ENCODE assay signal across 13 cellular contexts in genomic region chr4:168796362-168797106, GRCh38.
DNase-seq lines count a peak whose midpoint lies in the region; ATAC-seq, FAIRE-seq and TF ChIP-seq lines count a peak whose summit lies in the region.
"Had no signal": no experiment of that assay in that cellular context is flagged by ENCODE, and none has a peak within 500 bp of the region (broad histone marks: within the 10 kb centered on the region; RNA-seq: fewer than 3 reads in every experiment).

No MANE protein-coding gene starts in this region.

- no peak overlapping the region for H3K4me3 Mint-ChIP-seq in CD8-positive, alpha-beta T cell
- H3K4me3 Mint-ChIP-seq: activated CD8-positive, alpha-beta T cell treated with anti-CD3 and anti-CD28 coated beads, Interleukin-2, amount 10 ng/mL, durations not matched to agents 7 days and 5 days had no signal

- H3K27ac Mint-ChIP-seq in CD8-positive, alpha-beta T cell, result no peak overlapping the region
- H3K27ac Mint-ChIP-seq: activated CD8-positive, alpha-beta T cell treated with anti-CD3 and anti-CD28 coated beads, Interleukin-2, amount 10 ng/mL, durations not matched to agents 7 days and 5 days had no signal

- H3K27me3 Mint-ChIP-seq in CD8-positive, alpha-beta T cell (ENCODE audit: low read depth), result peaks cover 4% of the 10 kb centered on the region

- no peaks in the 10 kb centered on the region for H3K9me3 Mint-ChIP-seq in CD8-positive, alpha-beta T cell

- H3K36me3 ChIP-seq in SJCRH30 (no peaks in the 10 kb centered on the region; the same call in 1 of the 2 replicates), psoas muscle (ENCODE audit: insufficient read depth in 1 of 2, low read depth in 1 of 2) (no peaks in the 10 kb centered on the region), WERI-Rb-1 (no peaks in the 10 kb centered on the region)
- no peaks in the 10 kb centered on the region for H3K36me3 ChIP-seq in CD8-positive, alpha-beta T cell (ENCODE audit: insufficient read depth, low read length)

- TF ChIP-seq CTCF in psoas muscle (IDR thresholded peaks at IDR 0.05) (no peak), WERI-Rb-1 (IDR thresholded peaks at IDR 0.05; ENCODE audit: low read depth, low read length) (no peak)
- TF ChIP-seq CTCF in CD8-positive, alpha-beta T cell (IDR thresholded peaks at IDR 0.05), result no peak

- WGBS in psoas muscle, 3 donors, result 29 to 51% (median 38%) methylated on average over 5 of the region's 5 CpGs

- no peak overlapping the region for H3K4me3 ChIP-seq in SJCRH30
- no peak overlapping the region for H3K4me3 ChIP-seq in psoas muscle
- no peak overlapping the region for H3K4me3 ChIP-seq in WERI-Rb-1 (ENCODE audit: low read depth, low read length)
- H3K4me3 ChIP-seq in CD8-positive, alpha-beta T cell (ENCODE audit: low read depth, low read length), result no peak overlapping the region

- DNase-seq in EL (peak; percentile 93), SJCRH30 (no peak), Right ventricle myocardium superior (no peak), psoas muscle (no peak), WERI-Rb-1 (no peak), frontal cortex (ENCODE audit: low spot score in 2 of 2) (no peak), NCI-H1048 (lab: John Stamatoyannopoulos, UW) (no peak)
- DNase-seq in CD8-positive, alpha-beta T cell, result no peak
- DNase-seq: activated CD8-positive, alpha-beta T cell treated with anti-CD3 and anti-CD28 coated beads, Interleukin-2, amount 10 ng/mL, durations not matched to agents 7 days and 5 days; caudate nucleus; DMS153; Karpas-422; substantia nigra had no signal

- no peaks in the 10 kb centered on the region for H3K36me3 Mint-ChIP-seq in CD8-positive, alpha-beta T cell

- CTCF ChIA-PET in CD8-positive, alpha-beta T cell (lab: Charles Lee), result no interaction called here

- intact Hi-C loops in Right ventricle myocardium superior (cut with DNase I) (no loop called here), psoas muscle (cut with DNase I) (no loop called here)
- intact Hi-C loops in CD8-positive, alpha-beta T cell (cut with DNase I, micrococcal nuclease), result no loop called here

- ATAC-seq in Right ventricle myocardium superior (ENCODE audit: poor library complexity), result peak; percentile 76
- ATAC-seq in psoas muscle, result peak; percentile 83 to 92 (median 84)
- no peak for ATAC-seq in CD8-positive, alpha-beta T cell
- ATAC-seq: activated CD8-positive, alpha-beta T cell treated with anti-CD3 and anti-CD28 coated beads, Interleukin-2, amount 10 ng/mL, durations not matched to agents 7 days and 5 days had no signal

- FAIRE-seq in frontal cortex (lab: Jason Lieb, UNC), result no peak

- H3K9me3 ChIP-seq in SJCRH30 (replicated peaks) (no peaks in the 10 kb centered on the region), psoas muscle (no peaks in the 10 kb centered on the region), WERI-Rb-1 (ENCODE audit: severe bottlenecking) (no peaks in the 10 kb centered on the region)
- H3K9me3 ChIP-seq in CD8-positive, alpha-beta T cell (ENCODE audit: low read length), result no peaks in the 10 kb centered on the region

- H3K4me1 Mint-ChIP-seq in CD8-positive, alpha-beta T cell (ENCODE audit: low read depth), result no peaks in the 10 kb centered on the region

- H3K27ac ChIP-seq in SJCRH30, result peak overlapping the region; percentile 37
- H3K27ac ChIP-seq in psoas muscle, result peak overlapping the region; percentile 64
- no peak overlapping the region for H3K27ac ChIP-seq in WERI-Rb-1
- no peak overlapping the region for H3K27ac ChIP-seq in CD8-positive, alpha-beta T cell (ENCODE audit: low read depth, low read length)

- POLR2A ChIA-PET in CD8-positive, alpha-beta T cell (lab: Charles Lee), result no interaction called here

- peaks cover 19% of the 10 kb centered on the region for H3K4me1 ChIP-seq in SJCRH30
- H3K4me1 ChIP-seq in psoas muscle, result peaks cover 31% of the 10 kb centered on the region
- H3K4me1 ChIP-seq in CD8-positive, alpha-beta T cell (ENCODE audit: insufficient read depth, low read length), result no peaks in the 10 kb centered on the region

- H3K27me3 ChIP-seq in SJCRH30 (no peaks in the 10 kb centered on the region), psoas muscle (ENCODE audit: insufficient read depth in 3 of 3, low read length in 2 of 3) (no peaks in the 10 kb centered on the region), WERI-Rb-1 (ENCODE audit: insufficient read depth, low read depth, severe bottlenecking) (no peaks in the 10 kb centered on the region)
- no peaks in the 10 kb centered on the region for H3K27me3 ChIP-seq in CD8-positive, alpha-beta T cell (ENCODE audit: insufficient read depth, low read length)

Comparison
In these comparisons a context has a peak if more than half of its experiments do, and no peak if none do; other contexts are left out.
1. H3K27ac ChIP-seq: peak in SJCRH30 (single experiment) and psoas muscle (single experiment); none in WERI-Rb-1 (single experiment) and CD8-positive, alpha-beta T cell (single experiment).